In genomic region chr16:19555186-19555937, GRCh38 we compare ENCODE assay signal across 1 cellular context.
TF ChIP-seq lines count a peak whose summit lies in the region.

TSS of gene VPS35L (plus strand) at chr16:19555703. CDS start at chr16:19555730, 27 bp downstream.

TF ChIP-seq in HepG2, 621 proteins besides CTCF, POLR2A, EP300 and RAD21 (continued from another document and continues in another):
- TF ChIP-seq HNF1A (IDR thresholded peaks at IDR 0.05; ENCODE audit: low read depth) (no peak), HNF1A (CRISPR knock-in tag; IDR thresholded peaks at IDR 0.05; ENCODE audit: borderline replicate concordance) (peak; percentile 45; the same call in 1 of the 2 replicates), NFE2 (CRISPR knock-in tag; IDR thresholded peaks at IDR 0.05) (no peak), SP1 (IDR thresholded peaks at IDR 0.05) (no peak), SP1 (CRISPR knock-in tag; IDR thresholded peaks at IDR 0.05) (peak; percentile 36), MEIS1 (CRISPR knock-in tag; IDR thresholded peaks at IDR 0.05; ENCODE audit: borderline replicate concordance) (no peak), BCLAF1 (IDR thresholded peaks at IDR 0.05) (no peak), STAG1 (CRISPR knock-in tag; IDR thresholded peaks at IDR 0.05) (peak; percentile 33), JUNB (CRISPR knock-in tag; IDR thresholded peaks at IDR 0.05; ENCODE audit: borderline replicate concordance) (no peak), MAX (IDR thresholded peaks at IDR 0.05) (peak; percentile 86), NPAS2 (CRISPR knock-in tag; IDR thresholded peaks at IDR 0.05; ENCODE audit: borderline replicate concordance) (no peak), SRSF9 (IDR thresholded peaks at IDR 0.05; ENCODE audit: borderline replicate concordance, insufficient read depth, low read depth, low read length, poor library complexity, severe bottlenecking) (no peak), CBX1 (IDR thresholded peaks at IDR 0.05; ENCODE audit: low read depth) (peak; percentile 48), ZBTB38 (CRISPR knock-in tag; IDR thresholded peaks at IDR 0.05) (peak; percentile 94), MTA1 (CRISPR knock-in tag; IDR thresholded peaks at IDR 0.05; ENCODE audit: borderline replicate concordance) (peak; percentile 79; the same call in 1 of the 2 replicates), FUBP1 (CRISPR knock-in tag; IDR thresholded peaks at IDR 0.05; ENCODE audit: borderline replicate concordance) (no peak), HMG20A (CRISPR knock-in tag; IDR thresholded peaks at IDR 0.05; ENCODE audit: borderline replicate concordance) (no peak), RFX5 (IDR thresholded peaks at IDR 0.05; ENCODE audit: low read depth, low read length) (0 out of 2 replicates have a peak, but pooled peaks have one; percentile 17), RXRB (CRISPR knock-in tag; IDR thresholded peaks at IDR 0.05; ENCODE audit: borderline replicate concordance) (no peak; the same call in 1 of the 2 replicates), ZNF253 (CRISPR knock-in tag; IDR thresholded peaks at IDR 0.05; ENCODE audit: borderline replicate concordance) (no peak), BORCS8-MEF2B (CRISPR knock-in tag; IDR thresholded peaks at IDR 0.05) (peak; percentile 94), U2AF2 (IDR thresholded peaks at IDR 0.05; ENCODE audit: low read depth, low read length) (no peak), HMGXB4 (CRISPR knock-in tag; IDR thresholded peaks at IDR 0.05; ENCODE audit: borderline replicate concordance in 1 of 2, low read depth in 1 of 2) (peak; percentile 92 to 94; a peak in 3 of 4 replicates), ZNF740 (CRISPR knock-in tag; IDR thresholded peaks at IDR 0.05) (no peak), MYPOP (CRISPR knock-in tag; IDR thresholded peaks at IDR 0.05) (no peak), MATR3 (CRISPR knock-in tag; IDR thresholded peaks at IDR 0.05) (no peak), FOXA3 (CRISPR knock-in tag; IDR thresholded peaks at IDR 0.05) (peak; percentile 61; the same call in 1 of the 2 replicates), HNF1B (CRISPR knock-in tag; IDR thresholded peaks at IDR 0.05) (peak; percentile 77), ZNF782 (CRISPR knock-in tag; IDR thresholded peaks at IDR 0.05; ENCODE audit: borderline replicate concordance) (peak; percentile 25; the same call in 1 of the 2 replicates), FOXP4 (CRISPR knock-in tag; IDR thresholded peaks at IDR 0.05) (no peak), ZUFSP (CRISPR knock-in tag; IDR thresholded peaks at IDR 0.05; ENCODE audit: borderline replicate concordance) (no peak), EZH2 (conservative IDR thresholded peaks at IDR 0.05; ENCODE audit: low read depth, low read length) (no peak; the same call in 1 of the 2 replicates), NR0B2 (CRISPR knock-in tag; IDR thresholded peaks at IDR 0.05) (peak; percentile 83), KAT8 (CRISPR knock-in tag; IDR thresholded peaks at IDR 0.05) (peak; percentile 87), CCDC6 (CRISPR knock-in tag; IDR thresholded peaks at IDR 0.05) (no peak), TEAD3 (CRISPR knock-in tag; optimal IDR thresholded peaks at IDR 0.05; ENCODE audit: borderline replicate concordance) (peak; percentile 67), ZNF143 (CRISPR knock-in tag; IDR thresholded peaks at IDR 0.05) (peak; percentile 75), GATAD2A (CRISPR knock-in tag; IDR thresholded peaks at IDR 0.05) (peak; percentile 79), SALL2 (CRISPR knock-in tag; IDR thresholded peaks at IDR 0.05) (peak; percentile 82), THAP11 (CRISPR knock-in tag; IDR thresholded peaks at IDR 0.05) (peak; percentile 94), SIX4 (CRISPR knock-in tag; IDR thresholded peaks at IDR 0.05) (no peak), ZNF615 (CRISPR knock-in tag; IDR thresholded peaks at IDR 0.05; ENCODE audit: borderline replicate concordance) (peak; percentile 47; the same call in 1 of the 2 replicates), ATF7-NPFF (CRISPR knock-in tag; IDR thresholded peaks at IDR 0.05; ENCODE audit: low read depth) (peak; percentile 92), ZNF446 (CRISPR knock-in tag; IDR thresholded peaks at IDR 0.05) (no peak; the same call in 1 of the 2 replicates), YEATS2 (CRISPR knock-in tag; IDR thresholded peaks at IDR 0.05; ENCODE audit: borderline replicate concordance) (0 out of 2 replicates have a peak, but pooled peaks have one; percentile 13), SALL1 (CRISPR knock-in tag; IDR thresholded peaks at IDR 0.05) (peak; percentile 93), TP53 (CRISPR knock-in tag; conservative IDR thresholded peaks at IDR 0.05) (peak; percentile 89; the same call in 1 of the 2 replicates)
